ENCODE assay signal across 18 cellular contexts in genomic region chr17:81492202-81492601, GRCh38.
"Had no signal": no experiment of that assay in that cellular context is flagged by ENCODE, and none has a peak within 500 bp of the region (broad histone marks: within the 10 kb centered on the region; RNA-seq: fewer than 3 reads in every experiment).

No MANE protein-coding gene starts in this region.

- H3K9me3 Mint-ChIP-seq: activated CD4-positive, alpha-beta memory T cell treated with anti-CD3 and anti-CD28 coated beads for 36 hours; activated naive CD8-positive, alpha-beta T cell treated with anti-CD3 and anti-CD28 coated beads for 36 hours; natural killer cell had no signal

- H3K36me3 ChIP-seq: cardiac muscle cell, esophagus muscularis mucosa, gastroesophageal sphincter, heart right ventricle, lower lobe of right lung, transverse colon had no signal

- H3K27me3 Mint-ChIP-seq: activated CD4-positive, alpha-beta memory T cell treated with anti-CD3 and anti-CD28 coated beads for 36 hours had no signal

- H3K27me3 ChIP-seq: cardiac muscle cell, transverse colon had no signal

- H3K4me3 ChIP-seq: cardiac muscle cell, esophagus muscularis mucosa, gastroesophageal sphincter, heart right ventricle, lower lobe of right lung, transverse colon had no signal

- DNase-seq: activated CD4-positive, alpha-beta memory T cell treated with anti-CD3 and anti-CD28 coated beads for 36 hours; activated naive CD8-positive, alpha-beta T cell treated with anti-CD3 and anti-CD28 coated beads for 36 hours; activated T-cell treated with anti-CD3 and anti-CD28 coated beads for 4 hours; amniotic stem cell; dermis blood vessel endothelial cell; effector memory CD4-positive, alpha-beta T cell; lower lobe of right lung; natural killer cell; nucleus accumbens; stimulated activated naive CD8-positive, alpha-beta T cell treated with anti-CD3 and anti-CD28 coated beads, Interleukin-15, Interleukin-2, amounts not matched to agents 100 U/mL and 50 U/mL, for 24 hours; SW 1271; T-helper 2 cell; transverse colon had no signal

- H3K27ac Mint-ChIP-seq: activated CD4-positive, alpha-beta memory T cell treated with anti-CD3 and anti-CD28 coated beads for 36 hours; activated naive CD8-positive, alpha-beta T cell treated with anti-CD3 and anti-CD28 coated beads for 36 hours; natural killer cell had no signal

- H3K9me3 ChIP-seq: esophagus muscularis mucosa, gastroesophageal sphincter, heart right ventricle, lower lobe of right lung, transverse colon had no signal

- ATAC-seq: gastroesophageal sphincter; heart right ventricle; lower lobe of right lung; natural killer cell; stimulated activated naive CD8-positive, alpha-beta T cell treated with anti-CD3 and anti-CD28 coated beads, Interleukin-15, Interleukin-2, amounts not matched to agents 100 U/mL and 50 U/mL, for 24 hours had no signal

- H3K36me3 Mint-ChIP-seq: activated CD4-positive, alpha-beta memory T cell treated with anti-CD3 and anti-CD28 coated beads for 36 hours; activated naive CD8-positive, alpha-beta T cell treated with anti-CD3 and anti-CD28 coated beads for 36 hours; natural killer cell had no signal

- H3K27ac ChIP-seq: cardiac muscle cell, esophagus muscularis mucosa, gastroesophageal sphincter, heart right ventricle, lower lobe of right lung, transverse colon, VCaP had no signal

- H3K4me3 Mint-ChIP-seq: activated CD4-positive, alpha-beta memory T cell treated with anti-CD3 and anti-CD28 coated beads for 36 hours; activated naive CD8-positive, alpha-beta T cell treated with anti-CD3 and anti-CD28 coated beads for 36 hours; natural killer cell had no signal
